Comparison of ENCODE assay signal across 22 cellular contexts in genomic region chr5:175582697-175583096, GRCh38.
"Had no signal": no experiment of that assay in that cellular context is flagged by ENCODE, and none has a peak within 500 bp of the region (broad histone marks: within the 10 kb centered on the region; RNA-seq: fewer than 3 reads in every experiment).

No MANE protein-coding gene starts in this region.

- H3K36me3 ChIP-seq: esophagus muscularis mucosa, gastrocnemius medialis, heart left ventricle, lower lobe of right lung, neural progenitor cell, sigmoid colon, thoracic aorta, vagina, WERI-Rb-1 had no signal

- H3K27ac ChIP-seq: esophagus muscularis mucosa, gastrocnemius medialis, heart left ventricle, lower lobe of right lung, neural progenitor cell, sigmoid colon, thoracic aorta, vagina, WERI-Rb-1 had no signal

- FAIRE-seq: astrocyte, islet of Langerhans, TTC549 had no signal

- H3K4me1 ChIP-seq: esophagus muscularis mucosa, lower lobe of right lung, neural progenitor cell, sigmoid colon, vagina had no signal

- H3K9ac ChIP-seq: neural progenitor cell had no signal

- H3K27me3 ChIP-seq: gastrocnemius medialis, heart left ventricle, neural progenitor cell, vagina had no signal

- H3K9me3 ChIP-seq: gastrocnemius medialis, lower lobe of right lung, thoracic aorta, vagina had no signal

- H2AFZ ChIP-seq: neural progenitor cell had no signal

- ATAC-seq: activated T-cell treated with anti-CD3 and anti-CD28 coated beads, Interleukin-2, amount 50 U/mL, for 4 hours; gastrocnemius medialis; heart left ventricle; lower lobe of right lung; naive thymus-derived CD4-positive, alpha-beta T cell had no signal

- DNase-seq: activated CD8-positive, alpha-beta memory T cell treated with anti-CD3 and anti-CD28 coated beads, Interleukin-2, amount 50 U/mL, for 48 hours; activated naive CD4-positive, alpha-beta T cell; activated naive CD8-positive, alpha-beta T cell treated with anti-CD3 and anti-CD28 coated beads for 36 hours; activated T-cell treated with anti-CD3 and anti-CD28 coated beads, Interleukin-2, amount 50 U/mL, for 4 hours; gastrocnemius medialis; heart left ventricle; lower lobe of right lung; naive thymus-derived CD4-positive, alpha-beta T cell; retina; sigmoid colon; stimulated activated CD4-positive, alpha-beta T cell treated with anti-CD3 and anti-CD28 coated beads, Interleukin-2, amount 100 ng/mL, for 48 hours; stimulated activated CD8-positive, alpha-beta memory T cell treated with anti-CD3 and anti-CD28 coated beads, Interleukin-4, amount 100 ng/mL, for 48 hours; stimulated activated naive CD4-positive, alpha-beta T cell; T-helper 1 cell; WERI-Rb-1 had no signal

- H3K4me3 ChIP-seq: esophagus muscularis mucosa, gastrocnemius medialis, heart left ventricle, lower lobe of right lung, neural progenitor cell, sigmoid colon, thoracic aorta, vagina had no signal

- H3K4me2 ChIP-seq: neural progenitor cell had no signal
